In genomic region chr2:9423100-9423921, GRCh38 we compare ENCODE assay signal across 8 cellular contexts. TPM values are rescaled to one million over a fixed set of nuclear protein-coding genes. Genes with fewer than 3 reads are reported as not detected.
DNase-seq lines count a peak whose midpoint lies in the region; ATAC-seq and TF ChIP-seq lines count a peak whose summit lies in the region.

TSS of gene CPSF3 (plus strand) at chr2:9423654. CDS start at chr2:9423774, 120 bp downstream.
TSS of gene ITGB1BP1 (minus strand) at chr2:9423528. CDS start at chr2:9418697, 4,831 bp downstream.

- no TSS peak for BruUV-seq in Panc1 (replicated peaks; lab: Mats Ljungman, UMichigan)

- peak within 1 kb of the TSS; percentile 83 for H3K9ac ChIP-seq in muscle layer of colon (ENCODE audit: low read length)

- H3K4me3 ChIP-seq in Panc1 (ENCODE audit: low read depth in 2 of 2, low read length in 2 of 2) (peak within 1 kb of the TSS; percentile 86 to 99), esophagus (ENCODE audit: low read depth in 1 of 2, low read length in 2 of 2) (peak within 1 kb of the TSS; percentile 87 to 99), muscle layer of colon (ENCODE audit: low read depth in 1 of 2, low read length in 2 of 2) (peak within 1 kb of the TSS; percentile 95 to 98)

- H3K27me3 ChIP-seq in Panc1 (ENCODE audit: control insufficient read depth, insufficient read depth, low read length), result no peaks in the 10 kb centered on the region
- no peaks in the 10 kb centered on the region for H3K27me3 ChIP-seq in esophagus (ENCODE audit: control insufficient read depth in 1 of 2, insufficient read depth in 2 of 2, low read length in 2 of 2)
- H3K27me3 ChIP-seq in muscle layer of colon (ENCODE audit: control insufficient read depth in 1 of 2, insufficient read depth in 2 of 2, low read length in 2 of 2), result no peaks in the 10 kb centered on the region

- intact Hi-C loops in Panc1 (cut with micrococcal nuclease; ENCODE audit: unreplicated experiment), result no loop called here

- ATAC-seq in GM21723 (IDR thresholded peaks at IDR 0.05; ENCODE audit: unreplicated experiment) (peak; percentile 86), Panc1 (peak; percentile 95)
- peak; percentile 90 to 91 for ATAC-seq in activated T-cell treated with anti-CD3 and anti-CD28 coated beads, Interleukin-2, amount 50 U/mL, for 4 hours

- H3K36me3 Mint-ChIP-seq in activated T-cell treated with anti-CD3 and anti-CD28 coated beads, Interleukin-2, amount 50 U/mL, for 4 hours (ENCODE audit: insufficient read depth), result peaks cover 7% of the 10 kb centered on the region

- CTCF ChIA-PET in Panc1 (lab: Charles Lee), result no interaction called here

- H3K36me3 ChIP-seq in Panc1 (ENCODE audit: control insufficient read depth, insufficient read depth, low read length), result peaks cover 8% of the 10 kb centered on the region; the same call in 1 of the 2 replicates
- H3K36me3 ChIP-seq in esophagus (ENCODE audit: control insufficient read depth in 2 of 2, insufficient read depth in 2 of 2, low read length in 1 of 2), result no peaks in the 10 kb centered on the region
- no peaks in the 10 kb centered on the region for H3K36me3 ChIP-seq in muscle layer of colon (ENCODE audit: insufficient read depth, low read length)

- H3K4me1 Mint-ChIP-seq in activated T-cell treated with anti-CD3 and anti-CD28 coated beads, Interleukin-2, amount 50 U/mL, for 4 hours (ENCODE audit: low read depth), result peaks cover 34% of the 10 kb centered on the region

- H3K9me3 Mint-ChIP-seq in activated T-cell treated with anti-CD3 and anti-CD28 coated beads, Interleukin-2, amount 50 U/mL, for 4 hours, result no peaks in the 10 kb centered on the region

- no peaks in the 10 kb centered on the region for H3K9me3 ChIP-seq in Panc1 (ENCODE audit: control insufficient read depth, insufficient read depth, low read depth, low read length)
- no peaks in the 10 kb centered on the region for H3K9me3 ChIP-seq in esophagus (ENCODE audit: control insufficient read depth in 2 of 2, insufficient read depth in 1 of 2, low read depth in 1 of 2, low read length in 1 of 2)
- H3K9me3 ChIP-seq in muscle layer of colon (ENCODE audit: low read length), result no peaks in the 10 kb centered on the region

- POLR2A ChIA-PET in Panc1 (lab: Charles Lee), result interaction anchor here (0.6 kb wide), 1 partner anchor 56 kb away, joined by 3 read pairs; no protein-coding TSS in a partner anchor

- H3K4me3 Mint-ChIP-seq in activated T-cell treated with anti-CD3 and anti-CD28 coated beads, Interleukin-2, amount 50 U/mL, for 4 hours, result peak within 1 kb of the TSS; percentile 92

- WGBS in esophagus, 2 donors, result 0 to 1% methylated on average over 77 to 91 of the region's 91 CpGs

- peaks cover 13% of the 10 kb centered on the region for H3K4me1 ChIP-seq in Panc1 (ENCODE audit: control insufficient read depth, insufficient read depth, low read length)
- peaks cover 3 to 9% of the 10 kb centered on the region in 2 donors for H3K4me1 ChIP-seq in esophagus (ENCODE audit: control insufficient read depth in 2 of 2, insufficient read depth in 2 of 2, low read length in 1 of 2)
- H3K4me1 ChIP-seq in muscle layer of colon (ENCODE audit: insufficient read depth, low read length), result peaks cover 31% of the 10 kb centered on the region

- in situ Hi-C loops in Panc1 (cut with HindIII; ENCODE audit: low pct_unique_long_range_greater_than_20kb, low sequenced_read_pairs), result no loop called here

- H3K27ac ChIP-seq in Panc1 (ENCODE audit: low read length) (peak within 1 kb of the TSS; percentile 96), esophagus (ENCODE audit: low read depth in 2 of 2, low read length in 1 of 2) (peak within 1 kb of the TSS; percentile 95 to 96), muscle layer of colon (ENCODE audit: low read depth, low read length) (peak within 1 kb of the TSS; percentile 92)

- H3K27me3 Mint-ChIP-seq in activated T-cell treated with anti-CD3 and anti-CD28 coated beads, Interleukin-2, amount 50 U/mL, for 4 hours (ENCODE audit: low read depth), result no peaks in the 10 kb centered on the region

- DNase-seq in DMS53 (lab: John Stamatoyannopoulos, UW) (peak; percentile 96), KG1 (lab: John Stamatoyannopoulos, UW) (peak; percentile 94), Panc1 (ENCODE audit: low read depth, low spot score) (peak; percentile 81)
- DNase-seq in activated T-cell treated with anti-CD3 and anti-CD28 coated beads, Interleukin-2, amount 50 U/mL, for 4 hours, result peak; percentile 96
- DNase-seq in stimulated activated CD8-positive, alpha-beta memory T cell treated with anti-CD3 and anti-CD28 coated beads, Interleukin-7, amount 100 ng/mL, for 24 hours (ENCODE audit: low read depth), result peak; percentile 92

- no peak for TF ChIP-seq CTCF in Panc1 (IDR thresholded peaks at IDR 0.05)

RNA-seq across cellular contexts. Expression of gene CPSF3, which starts in this region (rescaled TPM):
- total RNA-seq in Panc1 (2021; ENCODE audit: unreplicated experiment), result 54.1 TPM
- 40.6 TPM for polyA plus RNA-seq in Panc1 (2012; ENCODE audit: insufficient read length)
- total RNA-seq in activated T-cell treated with anti-CD3 and anti-CD28 coated beads, Interleukin-2, amount 50 U/mL, for 4 hours, result 10 to 100 TPM; 61.8 to 66.6 (median 63.5) TPM
- 10 to 100 TPM; 11.9 to 17.6 TPM for polyA plus RNA-seq in esophagus

RNA-seq across cellular contexts. Expression of gene ITGB1BP1, which starts in this region (rescaled TPM):
- total RNA-seq in Panc1 (2021; ENCODE audit: unreplicated experiment), result 153 TPM
- 75.2 TPM for polyA plus RNA-seq in Panc1 (2012; ENCODE audit: insufficient read length)
- 100 to 1,000 TPM in 2 of 3 donors, 10 to 100 TPM in 1; 90.2 to 137 (median 119) TPM for total RNA-seq in activated T-cell treated with anti-CD3 and anti-CD28 coated beads, Interleukin-2, amount 50 U/mL, for 4 hours
- polyA plus RNA-seq in esophagus, result 10 to 100 TPM; 47.9 to 48.3 TPM

Comparison
In these comparisons a context has a peak if more than half of its experiments do, and no peak if none do; other contexts are left out.
1. Peak in every context shown above with its lines: DNase-seq, ATAC-seq, H3K4me3 ChIP-seq and H3K27ac ChIP-seq.